1 cellular context compared by ENCODE assay signal in genomic region chr17:59897090-59897489, GRCh38.
TF ChIP-seq lines count a peak whose summit lies in the region.

No MANE protein-coding gene starts in this region.

TF ChIP-seq in K562, 482 proteins besides CTCF, POLR2A, EP300 and RAD21:
- TF ChIP-seq, protein P1, sequence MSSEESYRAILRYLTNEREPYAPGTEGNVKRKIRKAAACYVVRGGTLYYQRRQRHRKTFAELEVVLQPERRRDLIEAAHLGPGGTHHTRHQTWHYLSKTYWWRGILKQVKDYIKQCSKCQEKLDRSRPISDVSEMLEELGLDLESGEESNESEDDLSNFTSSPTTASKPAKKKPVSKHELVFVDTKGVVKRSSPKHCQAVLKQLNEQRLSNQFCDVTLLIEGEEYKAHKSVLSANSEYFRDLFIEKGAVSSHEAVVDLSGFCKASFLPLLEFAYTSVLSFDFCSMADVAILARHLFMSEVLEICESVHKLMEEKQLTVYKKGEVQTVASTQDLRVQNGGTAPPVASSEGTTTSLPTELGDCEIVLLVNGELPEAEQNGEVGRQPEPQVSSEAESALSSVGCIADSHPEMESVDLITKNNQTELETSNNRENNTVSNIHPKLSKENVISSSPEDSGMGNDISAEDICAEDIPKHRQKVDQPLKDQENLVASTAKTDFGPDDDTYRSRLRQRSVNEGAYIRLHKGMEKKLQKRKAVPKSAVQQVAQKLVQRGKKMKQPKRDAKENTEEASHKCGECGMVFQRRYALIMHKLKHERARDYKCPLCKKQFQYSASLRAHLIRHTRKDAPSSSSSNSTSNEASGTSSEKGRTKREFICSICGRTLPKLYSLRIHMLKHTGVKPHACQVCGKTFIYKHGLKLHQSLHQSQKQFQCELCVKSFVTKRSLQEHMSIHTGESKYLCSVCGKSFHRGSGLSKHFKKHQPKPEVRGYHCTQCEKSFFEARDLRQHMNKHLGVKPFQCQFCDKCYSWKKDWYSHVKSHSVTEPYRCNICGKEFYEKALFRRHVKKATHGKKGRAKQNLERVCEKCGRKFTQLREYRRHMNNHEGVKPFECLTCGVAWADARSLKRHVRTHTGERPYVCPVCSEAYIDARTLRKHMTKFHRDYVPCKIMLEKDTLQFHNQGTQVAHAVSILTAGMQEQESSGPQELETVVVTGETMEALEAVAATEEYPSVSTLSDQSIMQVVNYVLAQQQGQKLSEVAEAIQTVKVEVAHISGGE (CRISPR knock-in tag; IDR thresholded peaks at IDR 0.05): peak in 1 of 3 experiments; percentile 70; a peak in 2 of 6 replicates
- no peak for TF ChIP-seq BCOR (IDR thresholded peaks at IDR 0.05)
